39 cellular contexts compared by ENCODE assay signal in the genomic region with DNA sequence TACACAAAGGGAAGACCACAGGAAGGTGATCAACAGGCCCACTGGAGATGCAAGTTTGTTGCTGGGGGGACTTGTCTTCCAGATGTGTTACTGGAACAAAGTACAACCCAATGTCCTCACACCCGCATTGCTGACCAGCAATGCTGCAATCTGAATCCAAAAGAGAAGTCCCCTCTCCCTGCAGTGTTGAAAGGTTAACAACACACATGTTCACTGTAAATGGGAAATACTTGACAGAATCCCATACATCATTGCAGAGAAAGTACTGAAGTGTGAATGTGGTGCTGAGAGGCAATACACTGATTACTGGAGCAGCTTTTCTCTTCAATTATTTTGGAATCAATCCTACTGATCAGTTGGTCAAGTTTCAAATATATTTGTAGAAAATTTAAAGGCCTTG.
"Had no signal": no experiment of that assay in that cellular context is flagged by ENCODE, and none has a peak within 500 bp of the region (broad histone marks: within the 10 kb centered on the region; RNA-seq: fewer than 3 reads in every experiment).

No MANE protein-coding gene starts in this region.

- H3K27me3 Mint-ChIP-seq: activated naive CD4-positive, alpha-beta T cell treated with anti-CD3 and anti-CD28 coated beads, Interleukin-2, amount 10 ng/mL, durations not matched to agents 7 days and 5 days; activated naive CD4-positive, alpha-beta T cell treated with anti-CD3 and anti-CD28 coated beads, Interleukin-2, amount 50 U/mL, for 24 hours; activated naive CD8-positive, alpha-beta T cell; activated naive CD8-positive, alpha-beta T cell treated with anti-CD3 and anti-CD28 coated beads for 36 hours; activated naive CD8-positive, alpha-beta T cell treated with anti-CD3 and anti-CD28 coated beads, Interleukin-2, amount 10 ng/mL, durations not matched to agents 7 days and 5 days; activated T-cell treated with anti-CD3 and anti-CD28 coated beads, Interleukin-2, amount 50 U/mL, for 24 hours; activated T-helper 17 cell treated with anti-CD3 and anti-CD28 coated beads, Interleukin-2, amount 50 U/mL, for 72 hours; brain; central memory CD8-positive, alpha-beta T cell had no signal

- FAIRE-seq: astrocyte had no signal

- H3K27me3 ChIP-seq: adrenal gland, ascending aorta, body of pancreas, brain microvascular endothelial cell, breast epithelium, cardiac muscle cell had no signal

- H3K4me1 Mint-ChIP-seq: activated naive CD4-positive, alpha-beta T cell treated with anti-CD3 and anti-CD28 coated beads, Interleukin-2, amount 10 ng/mL, durations not matched to agents 7 days and 5 days; activated naive CD4-positive, alpha-beta T cell treated with anti-CD3 and anti-CD28 coated beads, Interleukin-2, amount 50 U/mL, for 24 hours; activated naive CD8-positive, alpha-beta T cell treated with anti-CD3 and anti-CD28 coated beads for 36 hours; activated naive CD8-positive, alpha-beta T cell treated with anti-CD3 and anti-CD28 coated beads, Interleukin-2, amount 10 ng/mL, durations not matched to agents 7 days and 5 days; activated naive CD8-positive, alpha-beta T cell treated with anti-CD3 and anti-CD28 coated beads, Interleukin-2, amount 50 U/mL, for 24 hours; activated T-helper 17 cell treated with anti-CD3 and anti-CD28 coated beads, Interleukin-2, amount 50 U/mL, for 72 hours; brain; central memory CD8-positive, alpha-beta T cell had no signal

- H3K27ac ChIP-seq: adrenal gland, ascending aorta, body of pancreas, brain microvascular endothelial cell, breast epithelium, cardiac muscle cell had no signal

- H3K9me3 Mint-ChIP-seq: activated naive CD4-positive, alpha-beta T cell treated with anti-CD3 and anti-CD28 coated beads for 36 hours; activated naive CD4-positive, alpha-beta T cell treated with anti-CD3 and anti-CD28 coated beads, Interleukin-2, amount 10 ng/mL, durations not matched to agents 7 days and 5 days; activated naive CD4-positive, alpha-beta T cell treated with anti-CD3 and anti-CD28 coated beads, Interleukin-2, amount 50 U/mL, for 24 hours; activated naive CD8-positive, alpha-beta T cell treated with anti-CD3 and anti-CD28 coated beads for 36 hours; activated naive CD8-positive, alpha-beta T cell treated with anti-CD3 and anti-CD28 coated beads, Interleukin-2, amount 10 ng/mL, durations not matched to agents 7 days and 5 days; activated T-cell treated with anti-CD3 and anti-CD28 coated beads, Interleukin-2, amount 50 U/mL, for 24 hours; activated T-helper 1 cell treated with anti-CD3 and anti-CD28 coated beads, Interleukin-12 subunit alpha, Interleukin-12 subunit beta, Interleukin-2, Interleukin-4 antibody, amounts not matched to agents 30 ng/mL and 10 ng/mL and 1 ng/mL, durations not matched to agents 14 hours and 24 hours and 36 hours; activated T-helper 2 cell treated with anti-CD3 and anti-CD28 coated beads, Interferon-gamma antibody, Interleukin-2, Interleukin-4, amounts not matched to agents 10 μg/mL and 5 μg/mL and 100 μg/mL, durations not matched to agents 14 hours and 24 hours and 36 hours; brain had no signal

- H3K36me3 ChIP-seq: adrenal gland, ascending aorta, brain microvascular endothelial cell, breast epithelium, cardiac muscle cell had no signal

- H3K9me3 ChIP-seq: adrenal gland, ascending aorta, body of pancreas, breast epithelium had no signal

- H3K27ac Mint-ChIP-seq: activated naive CD4-positive, alpha-beta T cell treated with anti-CD3 and anti-CD28 coated beads for 36 hours; activated naive CD4-positive, alpha-beta T cell treated with anti-CD3 and anti-CD28 coated beads, Interleukin-2, amount 10 ng/mL, durations not matched to agents 7 days and 5 days; activated naive CD4-positive, alpha-beta T cell treated with anti-CD3 and anti-CD28 coated beads, Interleukin-2, amount 50 U/mL, for 24 hours; activated naive CD4-positive, alpha-beta T cell treated with anti-CD3 and anti-CD28 coated beads, Interleukin-2, amount 50 U/mL, for 72 hours; activated naive CD8-positive, alpha-beta T cell; activated naive CD8-positive, alpha-beta T cell treated with anti-CD3 and anti-CD28 coated beads for 36 hours; activated naive CD8-positive, alpha-beta T cell treated with anti-CD3 and anti-CD28 coated beads, Interleukin-2, amount 10 ng/mL, durations not matched to agents 7 days and 5 days; activated naive CD8-positive, alpha-beta T cell treated with anti-CD3 and anti-CD28 coated beads, Interleukin-2, amount 50 U/mL, for 24 hours; activated T-cell treated with anti-CD3 and anti-CD28 coated beads, Interleukin-2, amount 50 U/mL, for 24 hours; activated T-cell treated with anti-CD3 and anti-CD28 coated beads, Interleukin-2, amount 50 U/mL, for 72 hours; activated T-helper 1 cell treated with anti-CD3 and anti-CD28 coated beads, Interleukin-12 subunit alpha, Interleukin-12 subunit beta, Interleukin-2, Interleukin-4 antibody, amounts not matched to agents 30 ng/mL and 10 ng/mL and 1 ng/mL, durations not matched to agents 14 hours and 24 hours and 36 hours; activated T-helper 17 cell treated with anti-CD3 and anti-CD28 coated beads, Interleukin-2, amount 50 U/mL, for 72 hours; activated T-helper 2 cell treated with anti-CD3 and anti-CD28 coated beads, Interferon-gamma antibody, Interleukin-2, Interleukin-4, amounts not matched to agents 10 μg/mL and 5 μg/mL and 100 μg/mL, durations not matched to agents 14 hours and 24 hours and 36 hours; brain had no signal

- H3K4me1 ChIP-seq: adrenal gland, ascending aorta, body of pancreas, breast epithelium had no signal

- DNase-seq: activated effector memory CD4-positive, alpha-beta T cell treated with anti-CD3 and anti-CD28 coated beads, Interleukin-2, amount 50 U/mL, for 16 hours; activated effector memory CD4-positive, alpha-beta T cell treated with Interleukin-2 at 50 U/mL for 16 hours; activated gamma-delta T cell; activated gamma-delta T cell treated with Interleukin-2 at 50 U/mL for 16 hours; activated naive CD4-positive, alpha-beta T cell; activated naive CD4-positive, alpha-beta T cell treated with anti-CD3 and anti-CD28 coated beads for 36 hours; activated naive CD4-positive, alpha-beta T cell treated with anti-CD3 and anti-CD28 coated beads, Interleukin-2, amount 10 ng/mL, durations not matched to agents 7 days and 5 days; activated naive CD4-positive, alpha-beta T cell treated with anti-CD3 and anti-CD28 coated beads, Interleukin-2, amount 50 U/mL, for 16 hours; activated naive CD4-positive, alpha-beta T cell treated with Interleukin-2 at 50 U/mL for 16 hours; activated naive CD8-positive, alpha-beta T cell treated with anti-CD3 and anti-CD28 coated beads for 36 hours; activated naive CD8-positive, alpha-beta T cell treated with anti-CD3 and anti-CD28 coated beads, Interleukin-2, amount 10 ng/mL, durations not matched to agents 7 days and 5 days; activated naive CD8-positive, alpha-beta T cell treated with anti-CD3 and anti-CD28 coated beads, Interleukin-2, amount 50 U/mL, for 24 hours; activated T-cell treated with anti-CD3 and anti-CD28 coated beads, Interleukin-2, amount 50 U/mL, for 1 hour; activated T-cell treated with anti-CD3 and anti-CD28 coated beads, Interleukin-2, amount 50 U/mL, for 24 hours; activated T-cell treated with anti-CD3 and anti-CD28 coated beads, Interleukin-2, amount 50 U/mL, for 4 hours; activated T-cell treated with anti-CD3 and anti-CD28 coated beads, Interleukin-2, amount 50 U/mL, for 48 hours; activated T-cell treated with anti-CD3 and anti-CD28 coated beads, Interleukin-2, amount 50 U/mL, for 72 hours; adrenal gland; amniotic stem cell; amygdala; anterior cingulate cortex; aorta; body of pancreas; brain microvascular endothelial cell; caudate nucleus; central memory CD4-positive, alpha-beta T cell; cerebellar nuclear complex had no signal

- H3K36me3 Mint-ChIP-seq: activated naive CD4-positive, alpha-beta T cell treated with anti-CD3 and anti-CD28 coated beads, Interleukin-2, amount 10 ng/mL, durations not matched to agents 7 days and 5 days; activated naive CD4-positive, alpha-beta T cell treated with anti-CD3 and anti-CD28 coated beads, Interleukin-2, amount 50 U/mL, for 24 hours; activated naive CD4-positive, alpha-beta T cell treated with anti-CD3 and anti-CD28 coated beads, Interleukin-2, amount 50 U/mL, for 72 hours; activated naive CD8-positive, alpha-beta T cell; activated naive CD8-positive, alpha-beta T cell treated with anti-CD3 and anti-CD28 coated beads for 36 hours; activated naive CD8-positive, alpha-beta T cell treated with anti-CD3 and anti-CD28 coated beads, Interleukin-2, amount 10 ng/mL, durations not matched to agents 7 days and 5 days; brain had no signal

- H3K4me3 ChIP-seq: adrenal gland, ascending aorta, body of pancreas, breast epithelium, cardiac muscle cell had no signal

- H3K4me3 Mint-ChIP-seq: activated naive CD4-positive, alpha-beta T cell treated with anti-CD3 and anti-CD28 coated beads for 36 hours; activated naive CD4-positive, alpha-beta T cell treated with anti-CD3 and anti-CD28 coated beads, Interleukin-2, amount 10 ng/mL, durations not matched to agents 7 days and 5 days; activated naive CD4-positive, alpha-beta T cell treated with anti-CD3 and anti-CD28 coated beads, Interleukin-2, amount 50 U/mL, for 24 hours; activated naive CD8-positive, alpha-beta T cell; activated naive CD8-positive, alpha-beta T cell treated with anti-CD3 and anti-CD28 coated beads for 36 hours; activated naive CD8-positive, alpha-beta T cell treated with anti-CD3 and anti-CD28 coated beads, Interleukin-2, amount 10 ng/mL, durations not matched to agents 7 days and 5 days; activated naive CD8-positive, alpha-beta T cell treated with anti-CD3 and anti-CD28 coated beads, Interleukin-2, amount 50 U/mL, for 24 hours; activated T-cell treated with anti-CD3 and anti-CD28 coated beads, Interleukin-2, amount 50 U/mL, for 24 hours; activated T-cell treated with anti-CD3 and anti-CD28 coated beads, Interleukin-2, amount 50 U/mL, for 4 hours; activated T-cell treated with anti-CD3 and anti-CD28 coated beads, Interleukin-2, amount 50 U/mL, for 72 hours; activated T-helper 1 cell treated with anti-CD3 and anti-CD28 coated beads, Interleukin-12 subunit alpha, Interleukin-12 subunit beta, Interleukin-2, Interleukin-4 antibody, amounts not matched to agents 30 ng/mL and 10 ng/mL and 1 ng/mL, durations not matched to agents 14 hours and 24 hours and 36 hours; activated T-helper 17 cell treated with anti-CD3 and anti-CD28 coated beads, Interleukin-2, amount 50 U/mL, for 72 hours; brain; central memory CD8-positive, alpha-beta T cell had no signal

- ATAC-seq: activated naive CD4-positive, alpha-beta T cell treated with anti-CD3 and anti-CD28 coated beads, Interleukin-2, amount 50 U/mL, for 72 hours; activated naive CD8-positive, alpha-beta T cell treated with anti-CD3 and anti-CD28 coated beads, Interleukin-2, amount 50 U/mL, for 24 hours; activated T-cell treated with anti-CD3 and anti-CD28 coated beads, Interleukin-2, amount 50 U/mL, for 4 hours; activated T-cell treated with anti-CD3 and anti-CD28 coated beads, Interleukin-2, amount 50 U/mL, for 72 hours; activated T-helper 17 cell treated with anti-CD3 and anti-CD28 coated beads, Interleukin-2, amount 50 U/mL, for 72 hours; body of pancreas had no signal
